ENCODE assay signal across 14 cellular contexts in genomic region chr13:114124486-114124885, GRCh38. TPM values are rescaled to one million over a fixed set of nuclear protein-coding genes. Genes with fewer than 3 reads are reported as not detected.
A peak's percentile ranks its signal among the peaks of the same experiment; 100 is the strongest.
DNase-seq lines count a peak whose midpoint lies in the region; ATAC-seq and TF ChIP-seq lines count a peak whose summit lies in the region.
"Had no signal": no experiment of that assay in that cellular context is flagged by ENCODE, and none has a peak within 500 bp of the region (broad histone marks: within the 10 kb centered on the region; RNA-seq: fewer than 3 reads in every experiment).

No MANE protein-coding gene starts in this region.

- TF ChIP-seq CTCF in smooth muscle cell (IDR thresholded peaks at IDR 0.05; ENCODE audit: borderline replicate concordance, insufficient read depth, poor library complexity, severe bottlenecking) (no peak), BE2C (IDR thresholded peaks at IDR 0.05; ENCODE audit: low read depth, low read length) (no peak)

- H3K27me3 ChIP-seq in smooth muscle cell (ENCODE audit: low read depth), result no peaks in the 10 kb centered on the region
- H3K27me3 ChIP-seq in BE2C, result no peaks in the 10 kb centered on the region
- H3K27me3 ChIP-seq: gastroesophageal sphincter, SJCRH30 had no signal

- H3K79me2 ChIP-seq in smooth muscle cell (ENCODE audit: low read depth), result peaks cover 81% of the 10 kb centered on the region

- ATAC-seq in T-cell (replicated peaks in 1 of 4), result no peak
- no peak for ATAC-seq in HG02623 (IDR thresholded peaks at IDR 0.05; ENCODE audit: unreplicated experiment)
- no peak for ATAC-seq in HG03520 (IDR thresholded peaks at IDR 0.05; ENCODE audit: unreplicated experiment)
- ATAC-seq: gastroesophageal sphincter had no signal

- intact Hi-C loops in activated naive CD4-positive, alpha-beta T cell treated with anti-CD3 and anti-CD28 coated beads for 36 hours (cut with micrococcal nuclease), result loop anchor here (10.0 kb wide), 1 partner anchor 630 kb away; the partner anchor contains the start of gene DCUN1D2
- intact Hi-C loops in dendritic cell treated with granulocyte-macrophage colony-stimulating factor and Interleukin-4, amounts not matched to agents 40 ng/mL and 50 ng/mL, for 4 days (cut with micrococcal nuclease), result no loop called here

- H3K27ac ChIP-seq in smooth muscle cell (ENCODE audit: low read depth), result peak overlapping the region; percentile 19
- H3K27ac ChIP-seq: gastroesophageal sphincter, SJCRH30 had no signal

- H3K27ac Mint-ChIP-seq in activated naive CD4-positive, alpha-beta T cell treated with anti-CD3 and anti-CD28 coated beads for 36 hours, result peak overlapping the region; percentile 89
- H3K27ac Mint-ChIP-seq in T-cell, result peak overlapping the region; percentile 90 to 95
- peak overlapping the region; percentile 41 for H3K27ac Mint-ChIP-seq in dendritic cell treated with granulocyte-macrophage colony-stimulating factor and Interleukin-4, amounts not matched to agents 40 ng/mL and 50 ng/mL, for 4 days

- no peak overlapping the region for H2AFZ ChIP-seq in smooth muscle cell (ENCODE audit: low read depth)

- H3K4me1 Mint-ChIP-seq in activated naive CD4-positive, alpha-beta T cell treated with anti-CD3 and anti-CD28 coated beads for 36 hours (ENCODE audit: low read depth), result peaks cover 80% of the 10 kb centered on the region
- H3K4me1 Mint-ChIP-seq in T-cell, result peaks cover 81 to 87% (median 85%) of the 10 kb centered on the region in 3 donors
- H3K4me1 Mint-ChIP-seq in dendritic cell treated with granulocyte-macrophage colony-stimulating factor and Interleukin-4, amounts not matched to agents 40 ng/mL and 50 ng/mL, for 4 days (ENCODE audit: low read depth), result peaks cover 92% of the 10 kb centered on the region

- no peaks in the 10 kb centered on the region for H3K9me3 ChIP-seq in smooth muscle cell (replicated peaks; ENCODE audit: low read depth)
- no peaks in the 10 kb centered on the region for H3K9me3 ChIP-seq in BE2C
- H3K9me3 ChIP-seq: gastroesophageal sphincter, SJCRH30 had no signal

- no peaks in the 10 kb centered on the region for H3K27me3 Mint-ChIP-seq in activated naive CD4-positive, alpha-beta T cell treated with anti-CD3 and anti-CD28 coated beads for 36 hours (ENCODE audit: low read depth)
- H3K27me3 Mint-ChIP-seq in T-cell, result no peaks in the 10 kb centered on the region
- no peaks in the 10 kb centered on the region for H3K27me3 Mint-ChIP-seq in dendritic cell treated with granulocyte-macrophage colony-stimulating factor and Interleukin-4, amounts not matched to agents 40 ng/mL and 50 ng/mL, for 4 days

- peaks cover 25% of the 10 kb centered on the region for H3K36me3 Mint-ChIP-seq in activated naive CD4-positive, alpha-beta T cell treated with anti-CD3 and anti-CD28 coated beads for 36 hours (ENCODE audit: low read depth)
- peaks cover 33% of the 10 kb centered on the region for H3K36me3 Mint-ChIP-seq in T-cell
- H3K36me3 Mint-ChIP-seq in dendritic cell treated with granulocyte-macrophage colony-stimulating factor and Interleukin-4, amounts not matched to agents 40 ng/mL and 50 ng/mL, for 4 days (ENCODE audit: low read depth), result peaks cover 23% of the 10 kb centered on the region

- peaks cover 74% of the 10 kb centered on the region for H4K20me1 ChIP-seq in smooth muscle cell (ENCODE audit: low read depth)

- peaks cover 7% of the 10 kb centered on the region for H3K9me3 Mint-ChIP-seq in activated naive CD4-positive, alpha-beta T cell treated with anti-CD3 and anti-CD28 coated beads for 36 hours
- peaks cover 0 to 3% (median 0%) of the 10 kb centered on the region in 3 donors for H3K9me3 Mint-ChIP-seq in T-cell
- no peaks in the 10 kb centered on the region for H3K9me3 Mint-ChIP-seq in dendritic cell treated with granulocyte-macrophage colony-stimulating factor and Interleukin-4, amounts not matched to agents 40 ng/mL and 50 ng/mL, for 4 days

- H3K4me2 ChIP-seq in smooth muscle cell, result no peak overlapping the region

- WGBS in smooth muscle cell (ENCODE audit: low lambda C conversion rate), result 92% methylated on average over 13 of the region's 13 CpGs

- no peak for DNase-seq in activated naive CD4-positive, alpha-beta T cell treated with anti-CD3 and anti-CD28 coated beads for 36 hours
- DNase-seq in activated naive CD4-positive, alpha-beta T cell (lab: John Stamatoyannopoulos, UW), result no peak
- DNase-seq in T-cell (no peak), smooth muscle cell (lab: John Stamatoyannopoulos, UW; ENCODE audit: unreplicated experiment) (no peak), BE2C (no peak)
- DNase-seq: KBM-7, NCI-H1092 treated with DMSO at 0.1 percent for 48 hours, SJCRH30 had no signal

- CTCF ChIA-PET in activated naive CD4-positive, alpha-beta T cell treated with anti-CD3 and anti-CD28 coated beads for 36 hours (lab: Charles Lee), result interaction anchor here (1.1 to 1.5 kb wide), 2 partner anchors 10 to 14 kb away, joined by 3 to 4 read pairs; no protein-coding TSS in a partner anchor
- CTCF ChIA-PET in T-cell (lab: Charles Lee), result no interaction called here

- H3K36me3 ChIP-seq in smooth muscle cell (ENCODE audit: low read depth) (no peaks in the 10 kb centered on the region), BE2C (no peaks in the 10 kb centered on the region)
- H3K36me3 ChIP-seq: gastroesophageal sphincter, SJCRH30 had no signal

- H3F3A ChIP-seq in smooth muscle cell (ENCODE audit: low read depth), result peaks cover 15% of the 10 kb centered on the region

- H3K4me3 ChIP-seq in smooth muscle cell (no peak overlapping the region), BE2C (ENCODE audit: low read depth, low read length) (no peak overlapping the region)
- H3K4me3 ChIP-seq: gastroesophageal sphincter, SJCRH30 had no signal

- POLR2A ChIA-PET in T-cell (lab: Charles Lee), result no interaction called here

- H3K9ac ChIP-seq in smooth muscle cell (ENCODE audit: low read depth), result no peak overlapping the region

- peaks cover 22% of the 10 kb centered on the region for H3K4me1 ChIP-seq in smooth muscle cell (ENCODE audit: low read depth)
- peaks cover 19% of the 10 kb centered on the region for H3K4me1 ChIP-seq in BE2C

- H3K4me3 Mint-ChIP-seq in activated naive CD4-positive, alpha-beta T cell treated with anti-CD3 and anti-CD28 coated beads for 36 hours, result no peak overlapping the region
- H3K4me3 Mint-ChIP-seq in T-cell, result peak overlapping the region; percentile 59 to 74 (median 71)
- H3K4me3 Mint-ChIP-seq in dendritic cell treated with granulocyte-macrophage colony-stimulating factor and Interleukin-4, amounts not matched to agents 40 ng/mL and 50 ng/mL, for 4 days, result no peak overlapping the region

RNA-seq across cellular contexts. Expression of gene RASA3, which starts 7.9 kb away (rescaled TPM):
- 10 to 100 TPM; 48.3 to 48.8 TPM for total RNA-seq in activated naive CD4-positive, alpha-beta T cell treated with anti-CD3 and anti-CD28 coated beads for 36 hours
- 100 to 1,000 TPM; 223 to 267 (median 238) TPM for total RNA-seq in T-cell
- total RNA-seq in smooth muscle cell, result 21.3 and 23.4 TPM in 2 replicates
- 24.4 and 26.8 TPM in 2 replicates for polyA plus RNA-seq in smooth muscle cell
- 5.1 TPM for polyA plus RNA-seq in BE2C (2012; ENCODE audit: insufficient read depth, insufficient read length, low read depth)

RNA-seq across cellular contexts. Expression of gene CFAP97D2, which starts 54.6 kb away (rescaled TPM):
- under 1 TPM in 1 of 2 experiments, not detected in 1; 0.17 TPM for total RNA-seq in activated naive CD4-positive, alpha-beta T cell treated with anti-CD3 and anti-CD28 coated beads for 36 hours
- total RNA-seq in T-cell (1 to 10 TPM in 3 of 5 donors, under 1 TPM in 2; 0.92 to 4.5 (median 2.6) TPM), smooth muscle cell (not detected in 2 replicates)
- polyA plus RNA-seq in smooth muscle cell, result not detected in 2 replicates
- polyA plus RNA-seq in BE2C (2012; ENCODE audit: insufficient read depth, insufficient read length, low read depth), result not detected
- total RNA-seq: gastroesophageal sphincter, lower leg skin, myocyte had no signal

Comparison
In these comparisons a context has a peak if more than half of its experiments do, and no peak if none do; other contexts are left out.
1. H3K27ac Mint-ChIP-seq: peak in every context shown above with its lines; median percentile 92 in T-cell; 89 in activated naive CD4-positive, alpha-beta T cell treated with anti-CD3 and anti-CD28 coated beads for 36 hours; 41 in dendritic cell treated with granulocyte-macrophage colony-stimulating factor and Interleukin-4, amounts not matched to agents 40 ng/mL and 50 ng/mL, for 4 days.
2. H3K4me3 Mint-ChIP-seq: peak in T-cell (3 of 3); none in activated naive CD4-positive, alpha-beta T cell treated with anti-CD3 and anti-CD28 coated beads for 36 hours (single experiment) and dendritic cell treated with granulocyte-macrophage colony-stimulating factor and Interleukin-4, amounts not matched to agents 40 ng/mL and 50 ng/mL, for 4 days (single experiment).